ENCODE assay signal across 8 cellular contexts in the genomic region with DNA sequence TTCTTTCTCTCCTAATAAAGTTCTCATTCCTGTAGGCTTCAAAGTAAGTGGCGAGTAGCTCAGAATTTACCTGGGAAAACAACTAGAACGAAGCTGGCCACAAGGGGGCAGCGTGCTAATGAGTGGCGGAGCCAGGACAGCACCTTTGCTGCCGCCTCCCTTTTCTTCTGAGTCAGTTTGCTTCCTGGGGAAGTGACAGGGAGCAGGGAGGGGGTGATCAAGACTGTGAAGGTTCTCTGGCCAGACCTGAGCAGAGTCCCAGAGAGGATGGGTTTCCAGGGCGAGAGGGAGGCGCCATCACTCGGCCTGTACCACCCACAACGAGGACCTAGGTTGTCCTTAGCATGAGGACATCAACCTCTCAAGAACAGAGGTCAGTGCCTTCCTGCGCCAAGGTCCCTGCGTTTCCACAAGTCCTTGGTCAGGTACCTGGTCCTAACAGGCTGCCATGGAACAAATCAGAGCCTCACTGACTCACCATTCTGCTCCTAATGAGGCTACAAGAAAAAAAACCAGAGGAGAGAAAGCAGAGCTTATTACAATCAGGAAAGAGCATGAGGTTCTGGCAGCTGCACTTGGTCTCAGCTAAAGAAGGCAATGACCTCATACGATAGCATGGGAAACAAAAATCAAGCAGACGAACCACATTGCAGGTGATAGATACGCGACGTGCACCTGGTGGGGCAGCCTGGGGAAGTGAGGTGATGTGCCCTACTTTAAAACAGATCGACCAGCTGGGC.
DNase-seq lines count a peak whose midpoint lies in the region; ATAC-seq and TF ChIP-seq lines count a peak whose summit lies in the region.

No MANE protein-coding gene starts in this region.

- H3K9me3 ChIP-seq in HUES48 (ENCODE audit: control insufficient read depth, insufficient read depth, low read length) = no peaks in the 10 kb centered on the region
- H3K9me3 ChIP-seq in endodermal cell (ENCODE audit: control insufficient read depth, low read length) = no peaks in the 10 kb centered on the region

- H3K4me3 Mint-ChIP-seq in endodermal cell = no peak overlapping the region

- no peak overlapping the region for H3K4me3 ChIP-seq in HUES48 (ENCODE audit: low read depth, low read length)
- no peak overlapping the region for H3K4me3 ChIP-seq in endodermal cell (ENCODE audit: low read length)
- no peak overlapping the region for H3K4me3 ChIP-seq in mesendoderm (ENCODE audit: low read length)

- H3K79me2 ChIP-seq in mesendoderm (ENCODE audit: control insufficient read depth, insufficient read depth, low read length) = no peaks in the 10 kb centered on the region

- WGBS in endodermal cell (ENCODE audit: insufficient coverage in 1 of 2, insufficient read length in 1 of 2), 2 experiments = 54 to 56% methylated on average over 17 of the region's 17 CpGs
- no CpG with 5 or more reads among the region's 17 CpGs for WGBS in mesendoderm (ENCODE audit: extremely low coverage, insufficient coverage, low lambda C conversion rate)

- H3K18ac ChIP-seq in mesendoderm (ENCODE audit: low read length) = no peak overlapping the region

- peaks cover 21% of the 10 kb centered on the region for H3K4me1 ChIP-seq in HUES48 (ENCODE audit: control insufficient read depth, insufficient read depth, low read length)
- H3K4me1 ChIP-seq in endodermal cell (ENCODE audit: control insufficient read depth, insufficient read depth, low read length) = no peaks in the 10 kb centered on the region
- H3K4me1 ChIP-seq in mesendoderm (ENCODE audit: control insufficient read depth, low read depth, low read length) = no peaks in the 10 kb centered on the region

- no peak overlapping the region for H3K9ac ChIP-seq in HUES48 (ENCODE audit: low read depth, low read length)
- H3K9ac ChIP-seq in endodermal cell (ENCODE audit: extremely low read depth, low read length, poor library complexity, severe bottlenecking) = no peak overlapping the region
- no peak overlapping the region for H3K9ac ChIP-seq in mesendoderm (ENCODE audit: low read length)

- H3K36me3 Mint-ChIP-seq in endodermal cell (ENCODE audit: low read depth) = no peaks in the 10 kb centered on the region

- H4K8ac ChIP-seq in mesendoderm (ENCODE audit: low read depth, low read length) = no peak overlapping the region

- DNase-seq in NOMO-1 treated with DMSO at 0.1 percent for 48 hours (lab: John Stamatoyannopoulos, UW; ENCODE audit: unreplicated experiment) = peak; percentile 79
- DNase-seq in activated CD8-positive, alpha-beta memory T cell treated with anti-CD3 and anti-CD28 coated beads for 4 hours (ENCODE audit: low read depth in 2 of 2) = peak; percentile 68 to 76
- peak; percentile 98 for DNase-seq in endodermal cell
- peak; percentile 96 for DNase-seq in mesendoderm
- peak; percentile 62 for DNase-seq in stimulated activated CD8-positive, alpha-beta memory T cell treated with anti-CD3 and anti-CD28 coated beads, Interleukin-12 subunit alpha, Interleukin-12 subunit beta, amount 100 ng/mL, for 24 hours (ENCODE audit: extremely low read depth)

- H4K5ac ChIP-seq in mesendoderm (ENCODE audit: low read length) = no peak overlapping the region

- peak; percentile 72 for ATAC-seq in GM18511 (IDR thresholded peaks at IDR 0.05; ENCODE audit: unreplicated experiment)
- ATAC-seq in HG03175 (IDR thresholded peaks at IDR 0.05; ENCODE audit: unreplicated experiment) = no peak

- no peaks in the 10 kb centered on the region for H3K9me3 Mint-ChIP-seq in endodermal cell

- no peak overlapping the region for H3K27ac Mint-ChIP-seq in endodermal cell

- H3K4me2 ChIP-seq in mesendoderm (ENCODE audit: low read length) = no peak overlapping the region

- H2BK120ac ChIP-seq in mesendoderm (ENCODE audit: low read depth, low read length) = no peak overlapping the region

- H3K4me1 Mint-ChIP-seq in endodermal cell = peaks cover 15% of the 10 kb centered on the region

- no peaks in the 10 kb centered on the region for H3K27me3 Mint-ChIP-seq in endodermal cell (ENCODE audit: insufficient read depth)

- H3K27ac ChIP-seq in HUES48 (ENCODE audit: low read depth, low read length) (peak overlapping the region; percentile 21), endodermal cell (ENCODE audit: low read depth, low read length) (no peak overlapping the region), mesendoderm (ENCODE audit: low read depth, low read length) (no peak overlapping the region)

- peak overlapping the region; percentile 72 for H3K56ac ChIP-seq in mesendoderm (ENCODE audit: low read length)

- H3K23ac ChIP-seq in mesendoderm (ENCODE audit: low read length) = no peak overlapping the region

- H3K36me3 ChIP-seq in HUES48 (ENCODE audit: control insufficient read depth, insufficient read depth, low read length) = no peaks in the 10 kb centered on the region
- no peaks in the 10 kb centered on the region for H3K36me3 ChIP-seq in endodermal cell (ENCODE audit: control insufficient read depth, insufficient read depth, low read length)
- H3K36me3 ChIP-seq in mesendoderm (ENCODE audit: control insufficient read depth, insufficient read depth, low read length) = no peaks in the 10 kb centered on the region

- H3K4ac ChIP-seq in mesendoderm (ENCODE audit: low read depth, low read length) = no peak overlapping the region

- TF ChIP-seq CTCF in endodermal cell (conservative IDR thresholded peaks at IDR 0.05) = peak; percentile 96

- no peaks in the 10 kb centered on the region for H3K79me1 ChIP-seq in mesendoderm (ENCODE audit: low read length)

- H2BK15ac ChIP-seq in mesendoderm (replicated peaks; ENCODE audit: low read depth) = no peak overlapping the region

- H2BK5ac ChIP-seq in mesendoderm (ENCODE audit: low read length) = no peak overlapping the region

- H3K27me3 ChIP-seq in HUES48 (ENCODE audit: control insufficient read depth, insufficient read depth, low read length) = no peaks in the 10 kb centered on the region
- H3K27me3 ChIP-seq in endodermal cell (ENCODE audit: control insufficient read depth, insufficient read depth, low read length, poor library complexity, severe bottlenecking) = no peaks in the 10 kb centered on the region
- no peaks in the 10 kb centered on the region for H3K27me3 ChIP-seq in mesendoderm (ENCODE audit: insufficient read depth, low read length, poor library complexity)

- no peak overlapping the region for H2AK5ac ChIP-seq in mesendoderm (ENCODE audit: low read length)
